Comparison of ENCODE assay signal across 8 cellular contexts in genomic region chr11:61961570-61962212, GRCh38. TPM values are rescaled to one million over a fixed set of nuclear protein-coding genes. Genes with fewer than 3 reads are reported as not detected.
DNase-seq lines count a peak whose midpoint lies in the region; ATAC-seq lines count a peak whose summit lies in the region.

No MANE protein-coding gene starts in this region.

- no peak overlapping the region for H3K4me3 ChIP-seq in ACC112 (ENCODE audit: low read depth, low read length)
- H3K4me3 ChIP-seq in naive thymus-derived CD4-positive, alpha-beta T cell (ENCODE audit: low read length): no peak overlapping the region

- peak overlapping the region; percentile 100 for H3K27ac ChIP-seq in ACC112 (ENCODE audit: low read depth, low read length)
- H3K27ac ChIP-seq in naive thymus-derived CD4-positive, alpha-beta T cell (ENCODE audit: low read depth, low read length): no peak overlapping the region

- peak overlapping the region in 5 of 9 donors; percentile 6 to 77 (median 55) for H3K27ac Mint-ChIP-seq in naive thymus-derived CD4-positive, alpha-beta T cell

- H3K9me3 ChIP-seq in naive thymus-derived CD4-positive, alpha-beta T cell (ENCODE audit: control insufficient read depth in 2 of 3, low read length in 3 of 3): no peaks in the 10 kb centered on the region

- H3K4me1 Mint-ChIP-seq in naive thymus-derived CD4-positive, alpha-beta T cell: peaks cover 18 to 46% (median 38%) of the 10 kb centered on the region in 7 donors

- H3K27me3 ChIP-seq in ACC112 (ENCODE audit: insufficient read depth, low read length): no peaks in the 10 kb centered on the region
- H3K27me3 ChIP-seq in naive thymus-derived CD4-positive, alpha-beta T cell (ENCODE audit: control insufficient read depth in 2 of 2, insufficient read depth in 2 of 2, low read length in 2 of 2): no peaks in the 10 kb centered on the region

- H3K9me3 Mint-ChIP-seq in naive thymus-derived CD4-positive, alpha-beta T cell: peaks cover 0 to 33% (median 0%) of the 10 kb centered on the region in 11 donors

- CTCF ChIA-PET in naive thymus-derived CD4-positive, alpha-beta T cell (lab: Charles Lee): interaction anchor here (0.7 to 1.4 kb wide), 2 partner anchors 120 to 126 kb away, joined by 3 to 4 read pairs; no protein-coding TSS in a partner anchor

- no peaks in the 10 kb centered on the region for H3K27me3 Mint-ChIP-seq in naive thymus-derived CD4-positive, alpha-beta T cell

- ATAC-seq in esophagus mucosa: peak; percentile 8
- ATAC-seq in naive thymus-derived CD4-positive, alpha-beta T cell: peak; percentile 9
- ATAC-seq in stimulated activated naive CD8-positive, alpha-beta T cell treated with anti-CD3 and anti-CD28 coated beads, Interleukin-15, Interleukin-2, amounts not matched to agents 100 U/mL and 50 U/mL, for 24 hours: no peak

- peaks cover 27% of the 10 kb centered on the region for H3K36me3 ChIP-seq in ACC112 (ENCODE audit: insufficient read depth, low read length)
- peaks cover 5 to 25% (median 10%) of the 10 kb centered on the region in 3 experiments for H3K36me3 ChIP-seq in naive thymus-derived CD4-positive, alpha-beta T cell (ENCODE audit: control insufficient read depth in 2 of 3, insufficient read depth in 3 of 3, low read length in 3 of 3)

- peak overlapping the region in 3 of 10 donors; percentile 2 to 26 (median 19) for H3K4me3 Mint-ChIP-seq in naive thymus-derived CD4-positive, alpha-beta T cell

- DNase-seq in LHCN-M2 (ENCODE audit: low read depth): peak; percentile 81
- DNase-seq in naive thymus-derived CD4-positive, alpha-beta T cell: no peak
- DNase-seq in NCI-H1694 treated with DMSO at 0.1 percent for 48 hours (lab: John Stamatoyannopoulos, UW): no peak
- DNase-seq in stimulated activated naive CD8-positive, alpha-beta T cell treated with anti-CD3 and anti-CD28 coated beads, Interleukin-15, Interleukin-2, amounts not matched to agents 100 U/mL and 50 U/mL, for 24 hours: no peak
- DNase-seq in stimulated activated CD4-positive, alpha-beta T cell treated with anti-CD3 and anti-CD28 coated beads, Interleukin-2, amount 100 ng/mL, for 48 hours: no peak
- DNase-seq in KG1 (lab: John Stamatoyannopoulos, UW): no peak

- H3K4me1 ChIP-seq in ACC112 (ENCODE audit: control insufficient read depth, insufficient read depth, low read length, unreplicated experiment): peaks cover 28% of the 10 kb centered on the region
- peaks cover 18 to 29% of the 10 kb centered on the region in 2 donors for H3K4me1 ChIP-seq in naive thymus-derived CD4-positive, alpha-beta T cell (ENCODE audit: control insufficient read depth in 2 of 2, insufficient read depth in 2 of 2, low read length in 2 of 2)

- intact Hi-C loops in naive thymus-derived CD4-positive, alpha-beta T cell (cut with micrococcal nuclease): loop anchor here in 1 of 2 donors (10.0 kb wide), 1 partner anchor 593 kb away; no protein-coding TSS in a partner anchor

- H3K36me3 Mint-ChIP-seq in naive thymus-derived CD4-positive, alpha-beta T cell: peaks cover 0 to 33% (median 25%) of the 10 kb centered on the region in 5 donors

- H3K79me2 ChIP-seq in ACC112 (ENCODE audit: control insufficient read depth, insufficient read depth, low read length, unreplicated experiment): peaks cover 26% of the 10 kb centered on the region

- POLR2A ChIA-PET in naive thymus-derived CD4-positive, alpha-beta T cell (lab: Charles Lee): interaction anchor here (11.6 kb wide), 1 partner anchor 62 kb away, joined by 145 read pairs; no protein-coding TSS in a partner anchor

- H2AFZ ChIP-seq in ACC112 (ENCODE audit: low read length, unreplicated experiment): no peak overlapping the region

RNA-seq across cellular contexts. Expression of gene FTH1, which starts 5.7 kb away (rescaled TPM):
- total RNA-seq in LHCN-M2 (2014; rRNA removed) (718 and 1,060 TPM in 2 replicates), esophagus mucosa (911 TPM)
- 13,028 TPM for polyA plus RNA-seq in LHCN-M2 (2012)
- total RNA-seq in naive thymus-derived CD4-positive, alpha-beta T cell: 1,000 to 10,000 TPM in 2 of 5 experiments, 100 to 1,000 TPM in 3; 684 to 3,858 (median 993) TPM
- 1,000 to 10,000 TPM; 2,587 to 3,203 TPM for polyA plus RNA-seq in naive thymus-derived CD4-positive, alpha-beta T cell

RNA-seq across cellular contexts. Expression of gene BEST1, which starts 11.5 kb away (rescaled TPM):
- total RNA-seq in LHCN-M2 (2014; rRNA removed) (3.5 and 7.1 TPM in 2 replicates), esophagus mucosa (0.44 TPM)
- 3.2 TPM for polyA plus RNA-seq in LHCN-M2 (2012)
- 1 to 10 TPM in 2 of 5 experiments, under 1 TPM in 2, not detected in 1; 0.49 to 7.1 (median 0.75) TPM for total RNA-seq in naive thymus-derived CD4-positive, alpha-beta T cell
- 1 to 10 TPM in 1 of 2 donors, under 1 TPM in 1; 0.83 to 1.4 TPM for polyA plus RNA-seq in naive thymus-derived CD4-positive, alpha-beta T cell

RNA-seq across cellular contexts. Expression of gene RAB3IL1, which starts 44.3 kb away (rescaled TPM):
- total RNA-seq in LHCN-M2 (2014; rRNA removed) (2.4 and 4.8 TPM in 2 replicates), esophagus mucosa (0.88 TPM)
- polyA plus RNA-seq in LHCN-M2 (2012): 6.4 TPM
- 1 to 10 TPM in 1 of 5 experiments, under 1 TPM in 1, not detected in 3; 0.49 to 1.9 TPM for total RNA-seq in naive thymus-derived CD4-positive, alpha-beta T cell
- not detected for polyA plus RNA-seq in naive thymus-derived CD4-positive, alpha-beta T cell
